1 cellular context compared by ENCODE assay signal in the genomic region with DNA sequence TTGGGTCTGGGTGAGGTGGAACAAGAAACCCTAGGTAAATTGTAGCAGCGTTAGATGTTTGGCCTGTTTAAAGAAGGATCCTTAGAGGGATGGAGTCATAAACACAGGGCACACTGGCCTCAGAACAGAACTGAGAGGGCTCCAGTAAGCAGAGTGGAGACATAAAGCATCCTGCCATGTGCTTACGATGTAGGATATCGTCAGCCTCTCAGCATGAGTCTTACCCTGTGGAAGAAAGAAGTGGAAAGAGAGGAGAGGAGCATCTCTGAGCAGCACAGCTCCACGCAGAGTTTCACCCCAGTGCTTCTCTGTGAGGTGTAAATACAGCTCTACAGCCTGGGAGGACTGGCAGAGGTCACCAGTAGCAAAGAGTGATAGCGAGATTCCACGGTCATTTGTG.
TF ChIP-seq lines count a peak whose summit lies in the region.

No MANE protein-coding gene starts in this region.

TF ChIP-seq in SK-N-SH, 30 proteins besides CTCF, POLR2A, EP300 and RAD21 (continued from another document):
- TF ChIP-seq, protein P1, sequence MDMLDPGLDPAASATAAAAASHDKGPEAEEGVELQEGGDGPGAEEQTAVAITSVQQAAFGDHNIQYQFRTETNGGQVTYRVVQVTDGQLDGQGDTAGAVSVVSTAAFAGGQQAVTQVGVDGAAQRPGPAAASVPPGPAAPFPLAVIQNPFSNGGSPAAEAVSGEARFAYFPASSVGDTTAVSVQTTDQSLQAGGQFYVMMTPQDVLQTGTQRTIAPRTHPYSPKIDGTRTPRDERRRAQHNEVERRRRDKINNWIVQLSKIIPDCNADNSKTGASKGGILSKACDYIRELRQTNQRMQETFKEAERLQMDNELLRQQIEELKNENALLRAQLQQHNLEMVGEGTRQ (IDR thresholded peaks at IDR 0.05; ENCODE audit: borderline replicate concordance, low read depth, low read length) = no peak
